In genomic region chr16:13708361-13708760, GRCh38 we compare ENCODE assay signal across 1 cellular context.
TF ChIP-seq lines count a peak whose summit lies in the region.

No MANE protein-coding gene starts in this region.

TF ChIP-seq in H1, 55 proteins besides CTCF, POLR2A, EP300 and RAD21 (continued from another document):
- TF ChIP-seq CHD7 (IDR thresholded peaks at IDR 0.05; ENCODE audit: insufficient replicate concordance, low read length): no peak
